ENCODE assay signal across 1 cellular context in genomic region chr5:138603521-138603920, GRCh38.
TF ChIP-seq lines count a peak whose summit lies in the region.

No MANE protein-coding gene starts in this region.

TF ChIP-seq in GM12878, 131 proteins besides CTCF, POLR2A, EP300 and RAD21 (continued from another document):
- no peak for TF ChIP-seq NRF1 (conservative IDR thresholded peaks at IDR 0.05; ENCODE audit: low read depth, low read length)
- TF ChIP-seq FOS (IDR thresholded peaks at IDR 0.05; ENCODE audit: borderline replicate concordance, extremely low read depth, insufficient read length) = no peak
- TF ChIP-seq BHLHE40 (IDR thresholded peaks at IDR 0.05; ENCODE audit: borderline replicate concordance in 1 of 2, low read depth in 2 of 2, low read length in 1 of 2) = peak in 1 of 2 experiments; percentile 32; a peak in 1 of 4 replicates
- TF ChIP-seq SREBF2 (IDR thresholded peaks at IDR 0.05; ENCODE audit: low read length) = no peak
- no peak for TF ChIP-seq CEBPB (IDR thresholded peaks at IDR 0.05; ENCODE audit: borderline replicate concordance in 1 of 2, low read depth in 2 of 2, low read length in 2 of 2)
- TF ChIP-seq FOXK2 (IDR thresholded peaks at IDR 0.05) = no peak
- TF ChIP-seq SRF (IDR thresholded peaks at IDR 0.05; ENCODE audit: low read depth in 2 of 2, low read length in 2 of 2) = peak in 1 of 2 experiments; percentile 66; a peak in 1 of 4 replicates
- no peak for TF ChIP-seq ZSCAN29 (IDR thresholded peaks at IDR 0.05)
- TF ChIP-seq BCL11A (IDR thresholded peaks at IDR 0.05; ENCODE audit: low read depth, low read length) = no peak; the same call in 1 of the 2 replicates
